33 cellular contexts compared by ENCODE assay signal in the genomic region with DNA sequence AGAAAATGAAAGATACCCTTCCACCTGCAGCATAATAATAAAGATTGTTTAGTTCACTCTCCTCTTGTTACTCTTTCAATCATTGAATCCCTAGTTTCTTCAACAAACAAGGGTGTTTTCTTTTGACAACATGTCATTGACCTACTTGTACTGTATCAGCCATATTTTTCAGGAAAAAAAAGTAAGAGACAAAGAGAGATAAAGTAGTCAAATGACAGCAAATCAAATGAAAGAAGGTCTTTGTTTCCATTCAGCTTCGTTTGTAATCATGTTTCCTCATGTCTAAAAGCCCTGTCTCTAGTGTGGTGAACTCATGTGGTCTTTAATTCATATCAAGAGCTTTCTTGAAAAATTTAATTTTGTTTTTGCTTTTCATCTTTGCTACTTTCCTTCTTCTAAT.
"Had no signal": no experiment of that assay in that cellular context is flagged by ENCODE, and none has a peak within 500 bp of the region (broad histone marks: within the 10 kb centered on the region; RNA-seq: fewer than 3 reads in every experiment).

No MANE protein-coding gene starts in this region.

- H3K27ac ChIP-seq: Peyer's patch, SJSA1, SK-N-MC had no signal

- ATAC-seq: PC-3, SK-N-SH treated with all-trans-retinoic acid at 6 μM for 48 hours, T-cell had no signal

- H3K4me3 ChIP-seq: Peyer's patch, SJSA1, SK-N-MC had no signal

- DNase-seq: Kasumi-1, MM.1S, NCI-H1048, NCI-H1092 treated with DMSO at 0.1 percent for 48 hours, NCI-H1105 treated with DMSO at 0.1 percent for 48 hours, NCI-H1417, NCI-H1436, NCI-H146, NCI-H1694, NCI-H187, NCI-H1930, NCI-H2029 treated with DMSO at 0.1 percent for 48 hours, NCI-H2081 treated with DMSO at 0.1 percent for 48 hours, NCI-H2107, NCI-H2171, NCI-H226, NCI-H446 treated with DMSO at 0.1 percent for 48 hours, NCI-H510A, NCI-H524, NCI-H526, NCI-H69, NCI-H748 treated with DMSO at 0.1 percent for 48 hours, NCI-H82, OCI-M1, PC-3, Peyer's patch, Right ventricle myocardium superior, RPMI8226, SHP77 treated with DMSO at 0.1 percent for 48 hours, T-cell had no signal

- H3K36me3 ChIP-seq: Peyer's patch, SJSA1 had no signal

- H3K4me1 ChIP-seq: Peyer's patch, SJSA1 had no signal

- H3K27me3 ChIP-seq: Peyer's patch, SJSA1 had no signal

- H3K9me3 ChIP-seq: Peyer's patch had no signal
